Comparison of ENCODE assay signal across 1 cellular context in the genomic region with DNA sequence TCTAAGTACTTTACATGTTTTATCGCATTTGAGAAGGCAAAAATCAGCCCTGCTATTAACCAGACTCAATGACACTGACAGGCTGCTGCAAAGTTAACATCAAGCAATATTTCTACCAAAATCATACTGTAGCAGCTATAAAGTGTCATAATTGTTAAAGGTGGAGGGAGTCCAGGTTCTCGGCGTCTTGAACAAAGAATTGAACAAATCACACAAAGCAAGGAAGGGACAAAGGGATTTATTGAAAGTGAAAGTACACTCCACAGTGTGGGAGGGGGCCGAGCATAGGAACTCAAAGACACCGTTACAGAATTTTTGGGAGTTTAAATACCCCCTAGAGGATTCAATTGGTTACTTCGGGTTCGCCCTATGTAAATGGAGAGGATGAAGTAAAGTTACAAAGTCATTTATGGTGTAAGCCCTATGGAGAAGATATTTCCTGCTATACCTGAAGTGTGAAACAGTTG.
TF ChIP-seq lines count a peak whose summit lies in the region.

No MANE protein-coding gene starts in this region.

TF ChIP-seq in IMR-90, 13 proteins besides CTCF, POLR2A, EP300 and RAD21 (continued from another document):
- TF ChIP-seq ELK1 (IDR thresholded peaks at IDR 0.05; ENCODE audit: borderline replicate concordance, low read depth, low read length) (no peak), RCOR1 (IDR thresholded peaks at IDR 0.05; ENCODE audit: insufficient replicate concordance, low read length) (no peak), RFX5 (IDR thresholded peaks at IDR 0.05; ENCODE audit: low read depth, low read length) (no peak), MXI1 (IDR thresholded peaks at IDR 0.05; ENCODE audit: borderline replicate concordance, low read depth, low read length) (no peak)
